10 cellular contexts compared by ENCODE assay signal in genomic region chr1:150429805-150430204, GRCh38.
DNase-seq lines count a peak whose midpoint lies in the region; ATAC-seq and TF ChIP-seq lines count a peak whose summit lies in the region.
"Had no signal": no experiment of that assay in that cellular context is flagged by ENCODE, and none has a peak within 500 bp of the region (broad histone marks: within the 10 kb centered on the region; RNA-seq: fewer than 3 reads in every experiment).

No MANE protein-coding gene starts in this region.

- TF ChIP-seq CTCF in Loucy (conservative IDR thresholded peaks at IDR 0.05; ENCODE audit: low read length) (peak; percentile 52), brain microvascular endothelial cell (IDR thresholded peaks at IDR 0.05; ENCODE audit: low read depth, low read length, missing control alignments) (peak; percentile 37), nephron progenitor cell (IDR thresholded peaks at IDR 0.05) (no peak)

- no peaks in the 10 kb centered on the region for H3K9me3 ChIP-seq in Loucy (ENCODE audit: insufficient read depth, low read depth, low read length)
- H3K9me3 ChIP-seq: adrenal gland had no signal

- no peak overlapping the region for H3K4me3 ChIP-seq in Loucy (ENCODE audit: low read length, poor library complexity, severe bottlenecking)
- no peak overlapping the region for H3K4me3 ChIP-seq in brain microvascular endothelial cell (ENCODE audit: low read depth, low read length)
- H3K4me3 ChIP-seq: adrenal gland, PC-9 had no signal

- H3K4me1 Mint-ChIP-seq in nephron progenitor cell = no peaks in the 10 kb centered on the region

- no peaks in the 10 kb centered on the region for H3F3A ChIP-seq in Loucy (ENCODE audit: low read depth)

- H3K27me3 ChIP-seq in Loucy (ENCODE audit: insufficient read depth, low read length, poor library complexity, severe bottlenecking) = no peaks in the 10 kb centered on the region
- H3K27me3 ChIP-seq in brain microvascular endothelial cell (replicated peaks) = no peaks in the 10 kb centered on the region
- H3K27me3 ChIP-seq: adrenal gland had no signal

- no peak for ATAC-seq in GM19395 (IDR thresholded peaks at IDR 0.05; ENCODE audit: unreplicated experiment)

- peaks cover 3% of the 10 kb centered on the region for H4K20me1 ChIP-seq in Loucy (ENCODE audit: insufficient read depth, low read length, poor library complexity, severe bottlenecking)

- peaks cover 4% of the 10 kb centered on the region for H3K27me3 Mint-ChIP-seq in nephron progenitor cell (ENCODE audit: low read depth, poor library complexity)

- H3K36me3 ChIP-seq in Loucy (ENCODE audit: insufficient read depth, low read length) (peaks cover 21% of the 10 kb centered on the region; the same call in 1 of the 2 replicates), brain microvascular endothelial cell (replicated peaks) (no peaks in the 10 kb centered on the region)
- H3K36me3 ChIP-seq: adrenal gland had no signal

- H3K9me3 Mint-ChIP-seq in nephron progenitor cell = no peaks in the 10 kb centered on the region

- no peak overlapping the region for H3K9ac ChIP-seq in Loucy (ENCODE audit: low read depth, low read length, poor library complexity, severe bottlenecking)

- DNase-seq in NCI-H345 (lab: John Stamatoyannopoulos, UW) (peak; percentile 20), NCI-H345 treated with DMSO at 0.1 percent for 48 hours (lab: John Stamatoyannopoulos, UW; ENCODE audit: unreplicated experiment) (no peak), brain microvascular endothelial cell (no peak), nephron progenitor cell (no peak), AG08395 (ENCODE audit: low spot score) (no peak)
- DNase-seq in activated CD4-positive, CD25-positive, alpha-beta regulatory T cell (lab: John Stamatoyannopoulos, UW) = no peak
- DNase-seq: adrenal gland, PC-9 had no signal

- peaks cover 6% of the 10 kb centered on the region; the same call in 1 of the 2 replicates for H3K79me2 ChIP-seq in Loucy (ENCODE audit: insufficient read depth, low read length)

- peak overlapping the region; percentile 21 for H3K27ac Mint-ChIP-seq in nephron progenitor cell

- in situ Hi-C loops in brain microvascular endothelial cell (cut with HindIII; ENCODE audit: low pct_ligation_motif_present, low sequenced_read_pairs) = no loop called here

- H3K4me1 ChIP-seq in Loucy (ENCODE audit: insufficient read depth, low read length, poor library complexity, severe bottlenecking) = no peaks in the 10 kb centered on the region

- no peak overlapping the region for H3K27ac ChIP-seq in brain microvascular endothelial cell
- H3K27ac ChIP-seq: adrenal gland, PC-9 had no signal

- no peaks in the 10 kb centered on the region for H3K9me2 ChIP-seq in Loucy (replicated peaks; ENCODE audit: low read depth, low read length)

- H2AFZ ChIP-seq in Loucy (ENCODE audit: low read length) = no peak overlapping the region
- H2AFZ ChIP-seq: PC-9 had no signal

- H3K36me3 Mint-ChIP-seq in nephron progenitor cell (ENCODE audit: low read depth) = peaks cover 60% of the 10 kb centered on the region

- H3K4me2 ChIP-seq in Loucy (ENCODE audit: low read depth, low read length, poor library complexity, severe bottlenecking) = no peak overlapping the region
- H3K4me2 ChIP-seq: PC-9 had no signal

- H3K4me3 Mint-ChIP-seq in nephron progenitor cell = no peak overlapping the region
